Comparison of ENCODE assay signal across 20 cellular contexts in the genomic region with DNA sequence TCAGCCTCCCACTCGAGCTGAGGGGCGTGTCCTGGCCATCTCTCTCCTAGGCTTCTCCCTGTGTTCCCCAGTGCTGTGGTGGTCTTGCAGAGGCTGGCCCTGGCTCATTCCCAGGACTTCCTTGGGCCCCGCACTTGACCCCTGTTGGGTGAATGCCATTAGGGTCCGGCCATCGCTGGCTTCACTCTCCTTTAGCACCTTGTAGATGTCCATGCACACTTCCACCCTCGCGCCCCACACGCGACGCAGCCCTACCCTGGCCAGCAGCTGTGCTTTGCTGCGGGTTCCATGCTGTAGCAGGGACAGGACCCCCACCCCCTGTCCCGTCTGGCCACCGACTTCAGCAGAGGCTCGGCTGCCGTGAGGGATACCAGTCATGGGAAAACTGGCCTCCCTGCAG. TPM values are rescaled to one million over a fixed set of nuclear protein-coding genes. Genes with fewer than 3 reads are reported as not detected.
DNase-seq lines count a peak whose midpoint lies in the region; FAIRE-seq and TF ChIP-seq lines count a peak whose summit lies in the region.
"Had no signal": no experiment of that assay in that cellular context is flagged by ENCODE, and none has a peak within 500 bp of the region (broad histone marks: within the 10 kb centered on the region; RNA-seq: fewer than 3 reads in every experiment).

No MANE protein-coding gene starts in this region.

- peak overlapping the region; percentile 46 for H2BK15ac ChIP-seq in neuronal stem cell (ENCODE audit: low read length)

- H4K20me1 ChIP-seq in BLaER1 (peaks cover 85% of the 10 kb centered on the region), astrocyte (ENCODE audit: insufficient read depth, low read length) (peaks cover 37% of the 10 kb centered on the region)
- H4K20me1 ChIP-seq in BLaER1 treated with 17β-estradiol and CSF1 and Interleukin-3, amounts not matched to agents 10 nM and 100 nM, result peaks cover 8 to 95% (median 83%) of the 10 kb centered on the region in 11 experiments; a peak in 20 of 22 replicates

- no peak overlapping the region for H3K27ac ChIP-seq in BLaER1
- peak overlapping the region in 7 of 11 experiments; percentile 8 to 60 (median 55); a peak in 10 of 22 replicates for H3K27ac ChIP-seq in BLaER1 treated with 17β-estradiol and CSF1 and Interleukin-3, amounts not matched to agents 10 nM and 100 nM
- H3K27ac ChIP-seq in astrocyte (ENCODE audit: low read depth, low read length), result no peak overlapping the region
- H3K27ac ChIP-seq in neuronal stem cell (replicated peaks; ENCODE audit: low read length), result no peak overlapping the region
- H3K27ac ChIP-seq: foreskin keratinocyte, KMS-11, left lung, tibial nerve had no signal

- H3K14ac ChIP-seq in neuronal stem cell (ENCODE audit: low read length), result peak overlapping the region; percentile 39

- peaks cover 15% of the 10 kb centered on the region for H3K4me1 Mint-ChIP-seq in astrocyte (ENCODE audit: low read depth, unreplicated experiment)
- H3K4me1 Mint-ChIP-seq: activated CD4-positive, alpha-beta memory T cell treated with anti-CD3 and anti-CD28 coated beads, Interleukin-2, amount 10 ng/mL, durations not matched to agents 7 days and 5 days had no signal

- H3K4me2 ChIP-seq in BLaER1 (peak overlapping the region; percentile 93), astrocyte (ENCODE audit: low read length) (no peak overlapping the region), neuronal stem cell (ENCODE audit: insufficient read depth, low read length, poor library complexity, severe bottlenecking) (no peak overlapping the region)
- H3K4me2 ChIP-seq in BLaER1 treated with 17β-estradiol and CSF1 and Interleukin-3, amounts not matched to agents 10 nM and 100 nM, result peak overlapping the region; percentile 60 to 96 (median 82)
- H3K4me2 ChIP-seq: KMS-11 had no signal

- H3K4me1 ChIP-seq in BLaER1, result peaks cover 45% of the 10 kb centered on the region
- peaks cover 28 to 47% (median 35%) of the 10 kb centered on the region in 10 experiments for H3K4me1 ChIP-seq in BLaER1 treated with 17β-estradiol and CSF1 and Interleukin-3, amounts not matched to agents 10 nM and 100 nM
- peaks cover 8% of the 10 kb centered on the region for H3K4me1 ChIP-seq in astrocyte (ENCODE audit: insufficient read depth, low read length)
- H3K4me1 ChIP-seq in neuronal stem cell (ENCODE audit: control insufficient read depth in 2 of 2, insufficient read depth in 1 of 2, low read depth in 1 of 2, low read length in 2 of 2), result peaks cover 0 to 13% of the 10 kb centered on the region in 2 donors
- H3K4me1 ChIP-seq: foreskin keratinocyte, left lung had no signal

- H3K27me3 ChIP-seq in BLaER1 (no peaks in the 10 kb centered on the region), astrocyte (ENCODE audit: insufficient read depth, low read length) (no peaks in the 10 kb centered on the region), neuronal stem cell (ENCODE audit: control insufficient read depth in 3 of 3, insufficient read depth in 3 of 3, low read depth in 1 of 3, low read length in 3 of 3) (no peaks in the 10 kb centered on the region)
- H3K27me3 ChIP-seq in BLaER1 treated with 17β-estradiol and CSF1 and Interleukin-3, amounts not matched to agents 10 nM and 100 nM, result no peaks in the 10 kb centered on the region
- H3K27me3 ChIP-seq: foreskin keratinocyte, left lung, tibial nerve had no signal

- peak overlapping the region; percentile 9 for H3K18ac ChIP-seq in neuronal stem cell (ENCODE audit: low read length)

- H3K4me3 Mint-ChIP-seq in astrocyte (ENCODE audit: unreplicated experiment), result peak overlapping the region; percentile 34
- H3K4me3 Mint-ChIP-seq: activated CD4-positive, alpha-beta memory T cell treated with anti-CD3 and anti-CD28 coated beads, Interleukin-2, amount 10 ng/mL, durations not matched to agents 7 days and 5 days; activated naive CD8-positive, alpha-beta T cell; T-helper 1 cell treated with Interleukin-12 subunit alpha and Interleukin-12 subunit beta and Interleukin-4 antibody, amounts not matched to agents 30 μg/mL and 1 μg/mL, for 36 hours had no signal

- no peak overlapping the region for H3K27ac Mint-ChIP-seq in astrocyte (ENCODE audit: unreplicated experiment)
- H3K27ac Mint-ChIP-seq: activated CD4-positive, alpha-beta memory T cell treated with anti-CD3 and anti-CD28 coated beads, Interleukin-2, amount 10 ng/mL, durations not matched to agents 7 days and 5 days; activated naive CD8-positive, alpha-beta T cell; T-helper 1 cell treated with Interleukin-12 subunit alpha and Interleukin-12 subunit beta and Interleukin-4 antibody, amounts not matched to agents 30 μg/mL and 1 μg/mL, for 36 hours had no signal

- no peak overlapping the region for H3K23ac ChIP-seq in neuronal stem cell (ENCODE audit: low read depth, low read length, poor library complexity)

- H3K4ac ChIP-seq in neuronal stem cell (ENCODE audit: low read length), result peak overlapping the region; percentile 19

- H3K79me1 ChIP-seq in neuronal stem cell (ENCODE audit: low read depth, low read length), result no peaks in the 10 kb centered on the region

- FAIRE-seq in astrocyte (lab: Jason Lieb, UNC) (no peak), frontal cortex (lab: Jason Lieb, UNC) (no peak)

- TF ChIP-seq CTCF in astrocyte (IDR thresholded peaks at IDR 0.05; ENCODE audit: insufficient read depth, low read depth, low read length), result no peak

- no CpG with 5 or more reads among the region's 15 CpGs for WGBS in neuronal stem cell (ENCODE audit: extremely low coverage in 2 of 2, insufficient read length in 2 of 2, insufficient replicate concordance in 1 of 2), 2 donors

- H3K79me2 ChIP-seq in astrocyte (ENCODE audit: insufficient read depth, low read length), result peaks cover 30% of the 10 kb centered on the region

- H3K9me3 Mint-ChIP-seq in astrocyte (ENCODE audit: unreplicated experiment), result no peaks in the 10 kb centered on the region
- H3K9me3 Mint-ChIP-seq: activated CD4-positive, alpha-beta memory T cell treated with anti-CD3 and anti-CD28 coated beads, Interleukin-2, amount 10 ng/mL, durations not matched to agents 7 days and 5 days; T-helper 1 cell treated with Interleukin-12 subunit alpha and Interleukin-12 subunit beta and Interleukin-4 antibody, amounts not matched to agents 30 μg/mL and 1 μg/mL, for 36 hours had no signal

- H3K9me3 ChIP-seq in BLaER1 (no peaks in the 10 kb centered on the region), astrocyte (ENCODE audit: insufficient read depth, low read depth, low read length) (no peaks in the 10 kb centered on the region), neuronal stem cell (replicated peaks in 1 of 2; ENCODE audit: control insufficient read depth in 2 of 2, insufficient read depth in 1 of 2, low read depth in 1 of 2, low read length in 2 of 2) (no peaks in the 10 kb centered on the region)
- peaks cover 0 to 8% (median 0%) of the 10 kb centered on the region in 11 experiments; a peak in 1 of 22 replicates for H3K9me3 ChIP-seq in BLaER1 treated with 17β-estradiol and CSF1 and Interleukin-3, amounts not matched to agents 10 nM and 100 nM (replicated peaks in 1 of 11)
- H3K9me3 ChIP-seq: Caco-2 had no signal

- no peak for DNase-seq in astrocyte (ENCODE audit: low read depth)
- DNase-seq in neuronal stem cell (ENCODE audit: low spot score), result no peak
- no peak for DNase-seq in frontal cortex (ENCODE audit: low spot score in 2 of 2)
- DNase-seq in NCI-H526 treated with DMSO at 0.1 percent for 48 hours (lab: John Stamatoyannopoulos, UW), result no peak
- no peak for DNase-seq in effector CD4-positive, alpha-beta T cell
- DNase-seq: activated CD4-positive, alpha-beta memory T cell treated with anti-CD3 and anti-CD28 coated beads, Interleukin-2, amount 10 ng/mL, durations not matched to agents 7 days and 5 days; activated T-cell treated with anti-CD3 and anti-CD28 coated beads, Interleukin-2, amount 50 U/mL, for 48 hours; Caco-2; EL; MV-4-11; occipital lobe; stimulated activated naive CD4-positive, alpha-beta T cell treated with Interleukin-2 at 50 U/mL for 16 hours had no signal

- H3K9ac ChIP-seq in BLaER1 (peak overlapping the region; percentile 32; the same call in 1 of the 2 replicates), astrocyte (ENCODE audit: low read length) (no peak overlapping the region), neuronal stem cell (ENCODE audit: low read depth, low read length, poor library complexity) (peak overlapping the region; percentile 63)
- H3K9ac ChIP-seq in BLaER1 treated with 17β-estradiol and CSF1 and Interleukin-3, amounts not matched to agents 10 nM and 100 nM, result peak overlapping the region in 9 of 11 experiments; percentile 10 to 72 (median 37); a peak in 13 of 22 replicates
- H3K9ac ChIP-seq: KMS-11 had no signal

- peak overlapping the region; percentile 24 for H2BK120ac ChIP-seq in neuronal stem cell (ENCODE audit: low read depth, low read length)

- H3K36me3 Mint-ChIP-seq in astrocyte (ENCODE audit: low read depth, unreplicated experiment), result peaks cover 30% of the 10 kb centered on the region

- H2AFZ ChIP-seq in astrocyte (ENCODE audit: low read depth, low read length) (no peak overlapping the region), neuronal stem cell (ENCODE audit: low read length) (peak overlapping the region; percentile 3)

- peak overlapping the region; percentile 59 for H2BK12ac ChIP-seq in neuronal stem cell (ENCODE audit: low read length)

- H3K36me3 ChIP-seq in BLaER1 (peaks cover 88% of the 10 kb centered on the region), astrocyte (ENCODE audit: insufficient read depth, low read length) (peaks cover 33% of the 10 kb centered on the region), neuronal stem cell (replicated peaks in 1 of 2; ENCODE audit: control insufficient read depth in 2 of 2, insufficient read depth in 2 of 2, low read length in 2 of 2) (peaks cover 6 to 14% of the 10 kb centered on the region in 2 donors)
- peaks cover 82 to 100% (median 87%) of the 10 kb centered on the region in 11 experiments for H3K36me3 ChIP-seq in BLaER1 treated with 17β-estradiol and CSF1 and Interleukin-3, amounts not matched to agents 10 nM and 100 nM

- H3K27me3 Mint-ChIP-seq in astrocyte (ENCODE audit: low read depth, unreplicated experiment), result no peaks in the 10 kb centered on the region
- H3K27me3 Mint-ChIP-seq: activated CD4-positive, alpha-beta memory T cell treated with anti-CD3 and anti-CD28 coated beads, Interleukin-2, amount 10 ng/mL, durations not matched to agents 7 days and 5 days; activated naive CD8-positive, alpha-beta T cell had no signal

- H2AK5ac ChIP-seq in neuronal stem cell (ENCODE audit: low read depth, low read length), result peak overlapping the region; percentile 89

- H4K91ac ChIP-seq in neuronal stem cell (ENCODE audit: low read depth, low read length, poor library complexity), result no peak overlapping the region

- H4K8ac ChIP-seq in neuronal stem cell (ENCODE audit: low read depth, low read length), result no peak overlapping the region

- H3K4me3 ChIP-seq in BLaER1, result peak overlapping the region; percentile 45
- peak overlapping the region in 5 of 10 experiments; percentile 4 to 24 (median 11); a peak in 4 of 20 replicates for H3K4me3 ChIP-seq in BLaER1 treated with 17β-estradiol and CSF1 and Interleukin-3, amounts not matched to agents 10 nM and 100 nM
- H3K4me3 ChIP-seq in astrocyte (ENCODE audit: insufficient read depth, low read depth, low read length), result no peak overlapping the region
- H3K4me3 ChIP-seq in neuronal stem cell (ENCODE audit: low read length in 2 of 2), result no peak overlapping the region
- H3K4me3 ChIP-seq: left lung, tibial nerve had no signal

- no peak overlapping the region for H2BK5ac ChIP-seq in neuronal stem cell (ENCODE audit: low read length)

RNA-seq across cellular contexts. Expression of a gene that starts 46.3 kb away (rescaled TPM):
- total RNA-seq in astrocyte (80.4 and 81.3 TPM in 2 replicates), frontal cortex (55.0 TPM)
- 26.3 TPM for polyA plus RNA-seq in neuronal stem cell (2013, experiment 1 of 2)
- 24.0 TPM for polyA plus RNA-seq in neuronal stem cell (2013, experiment 2 of 2)

RNA-seq across cellular contexts. Expression of a gene that starts 58.9 kb away (rescaled TPM):
- total RNA-seq in astrocyte, result 356 and 361 TPM in 2 replicates
- 21.1 TPM for polyA plus RNA-seq in neuronal stem cell (2013, experiment 1 of 2)
- 21.1 TPM for polyA plus RNA-seq in neuronal stem cell (2013, experiment 2 of 2)
- 81.5 TPM for total RNA-seq in frontal cortex

Comparison
In these comparisons a context has a peak if more than half of its experiments do, and no peak if none do; other contexts are left out.
1. H3K27ac ChIP-seq: peak in BLaER1 treated with 17β-estradiol and CSF1 and Interleukin-3, amounts not matched to agents 10 nM and 100 nM (7 of 11); none in BLaER1 (single experiment), astrocyte (single experiment) and neuronal stem cell (single experiment).
2. H3K4me2 ChIP-seq: peak in BLaER1 (single experiment) and BLaER1 treated with 17β-estradiol and CSF1 and Interleukin-3, amounts not matched to agents 10 nM and 100 nM (11 of 11); none in astrocyte (single experiment) and neuronal stem cell (single experiment).